Comparison of ENCODE assay signal across 21 cellular contexts in genomic region chr22:42440728-42441127, GRCh38. TPM values are rescaled to one million over a fixed set of nuclear protein-coding genes. Genes with fewer than 3 reads are reported as not detected.
DNase-seq lines count a peak whose midpoint lies in the region; ATAC-seq and TF ChIP-seq lines count a peak whose summit lies in the region.
"Had no signal": no experiment of that assay in that cellular context is flagged by ENCODE, and none has a peak within 500 bp of the region (broad histone marks: within the 10 kb centered on the region; RNA-seq: fewer than 3 reads in every experiment).

No MANE protein-coding gene starts in this region.

- H3K4me3 ChIP-seq in GM06990 (replicated peaks; ENCODE audit: low read depth, low read length): peak overlapping the region; percentile 57
- no peak overlapping the region for H3K4me3 ChIP-seq in H7 (ENCODE audit: insufficient read depth, low read depth, low read length)
- peak overlapping the region in 1 of 8 donors; percentile 55 for H3K4me3 ChIP-seq in spleen
- H3K4me3 ChIP-seq: SJCRH30 had no signal

- H3K9me3 ChIP-seq in spleen: no peaks in the 10 kb centered on the region
- H3K9me3 ChIP-seq: SJCRH30 had no signal

- 76 to 82% (median 80%) methylated on average over 15 of the region's 15 CpGs for WGBS in spleen, 5 donors

- H3K4me1 Mint-ChIP-seq in activated T-helper 1 cell treated with anti-CD3 and anti-CD28 coated beads, Interleukin-12 subunit alpha, Interleukin-12 subunit beta, Interleukin-2, Interleukin-4 antibody, amounts not matched to agents 30 ng/mL and 10 ng/mL and 1 ng/mL, durations not matched to agents 14 hours and 24 hours and 36 hours (ENCODE audit: low read depth): peaks cover 44% of the 10 kb centered on the region
- H3K4me1 Mint-ChIP-seq in natural killer cell: peaks cover 14 to 27% of the 10 kb centered on the region in 2 donors

- DNase-seq in GM06990 (ENCODE audit: extremely low read depth, insufficient read length): no peak
- peak; percentile 72 for DNase-seq in H7
- DNase-seq in activated T-helper 1 cell treated with anti-CD3 and anti-CD28 coated beads, Interleukin-12 subunit alpha, Interleukin-12 subunit beta, Interleukin-2, Interleukin-4 antibody, amounts not matched to agents 30 ng/mL and 10 ng/mL and 1 ng/mL, durations not matched to agents 14 hours and 24 hours and 36 hours (ENCODE audit: low spot score): no peak
- no peak for DNase-seq in spleen
- DNase-seq in activated T-cell treated with anti-CD3 and anti-CD28 coated beads, Interleukin-2, amount 50 U/mL, for 48 hours: no peak
- no peak for DNase-seq in SW 1271 (lab: John Stamatoyannopoulos, UW)
- DNase-seq in natural killer cell: no peak
- DNase-seq: ACHN, COR-L47, DMS153, GF-D8, HCEC 1CT, NCI-H1105 treated with DMSO at 0.1 percent for 48 hours, NCI-H1694 treated with DMSO at 0.1 percent for 48 hours, NCI-H2107, NCI-H2227 treated with DMSO at 0.1 percent for 48 hours, NCI-H510A treated with DMSO at 0.1 percent for 48 hours, NCI-H774, SJCRH30 had no signal

- intact Hi-C loops in activated T-helper 1 cell treated with anti-CD3 and anti-CD28 coated beads, Interleukin-12 subunit alpha, Interleukin-12 subunit beta, Interleukin-2, Interleukin-4 antibody, amounts not matched to agents 30 ng/mL and 10 ng/mL and 1 ng/mL, durations not matched to agents 14 hours and 24 hours and 36 hours (cut with micrococcal nuclease): no loop called here
- intact Hi-C loops in spleen (cut with DNase I; ENCODE audit: low total_unique reads) (no loop called here), natural killer cell (cut with micrococcal nuclease) (no loop called here)

- TF ChIP-seq POLR2A in spleen (IDR thresholded peaks at IDR 0.05): no peak

- H3K27ac ChIP-seq in spleen: peak overlapping the region in 5 of 8 donors; percentile 78 to 97 (median 84)
- H3K27ac ChIP-seq: SJCRH30 had no signal

- no peak for TF ChIP-seq CTCF in GM06990 (IDR thresholded peaks at IDR 0.05; ENCODE audit: insufficient read depth, low read length, poor library complexity, severe bottlenecking)
- no peak for TF ChIP-seq CTCF in spleen (IDR thresholded peaks at IDR 0.05 in 8 of 11, conservative IDR thresholded peaks at IDR 0.05 in 3 of 11)
- no peak for TF ChIP-seq CTCF in natural killer cell (IDR thresholded peaks at IDR 0.05)

- peaks cover 33 to 91% (median 68%) of the 10 kb centered on the region in 6 donors for H3K4me1 ChIP-seq in spleen

- H3K27me3 Mint-ChIP-seq in activated T-helper 1 cell treated with anti-CD3 and anti-CD28 coated beads, Interleukin-12 subunit alpha, Interleukin-12 subunit beta, Interleukin-2, Interleukin-4 antibody, amounts not matched to agents 30 ng/mL and 10 ng/mL and 1 ng/mL, durations not matched to agents 14 hours and 24 hours and 36 hours (ENCODE audit: insufficient read depth): no peaks in the 10 kb centered on the region
- peaks cover 0 to 12% of the 10 kb centered on the region in 2 donors for H3K27me3 Mint-ChIP-seq in natural killer cell (ENCODE audit: low read depth in 2 of 2)

- H3K36me3 Mint-ChIP-seq in activated T-helper 1 cell treated with anti-CD3 and anti-CD28 coated beads, Interleukin-12 subunit alpha, Interleukin-12 subunit beta, Interleukin-2, Interleukin-4 antibody, amounts not matched to agents 30 ng/mL and 10 ng/mL and 1 ng/mL, durations not matched to agents 14 hours and 24 hours and 36 hours (ENCODE audit: low read depth): no peaks in the 10 kb centered on the region
- no peaks in the 10 kb centered on the region for H3K36me3 Mint-ChIP-seq in natural killer cell

- peaks cover 1% of the 10 kb centered on the region for H3K36me3 ChIP-seq in GM06990 (ENCODE audit: control insufficient read depth, insufficient read depth, low read length)
- no peaks in the 10 kb centered on the region for H3K36me3 ChIP-seq in H7 (replicated peaks; ENCODE audit: control insufficient read depth, insufficient read depth, low read length)
- no peaks in the 10 kb centered on the region for H3K36me3 ChIP-seq in spleen
- H3K36me3 ChIP-seq: SJCRH30 had no signal

- H3K27me3 ChIP-seq in GM06990 (replicated peaks; ENCODE audit: control insufficient read depth, insufficient read depth, low read length) (no peaks in the 10 kb centered on the region), H7 (ENCODE audit: control insufficient read depth, insufficient read depth, low read length) (peaks cover 3% of the 10 kb centered on the region), spleen (replicated peaks in 1 of 7) (peaks cover 0 to 39% (median 0%) of the 10 kb centered on the region in 7 donors)

- peak overlapping the region; percentile 66 for H3K27ac Mint-ChIP-seq in activated T-helper 1 cell treated with anti-CD3 and anti-CD28 coated beads, Interleukin-12 subunit alpha, Interleukin-12 subunit beta, Interleukin-2, Interleukin-4 antibody, amounts not matched to agents 30 ng/mL and 10 ng/mL and 1 ng/mL, durations not matched to agents 14 hours and 24 hours and 36 hours
- no peak overlapping the region for H3K27ac Mint-ChIP-seq in natural killer cell

- no peak overlapping the region for H3K4me3 Mint-ChIP-seq in activated T-helper 1 cell treated with anti-CD3 and anti-CD28 coated beads, Interleukin-12 subunit alpha, Interleukin-12 subunit beta, Interleukin-2, Interleukin-4 antibody, amounts not matched to agents 30 ng/mL and 10 ng/mL and 1 ng/mL, durations not matched to agents 14 hours and 24 hours and 36 hours
- no peak overlapping the region for H3K4me3 Mint-ChIP-seq in natural killer cell

- ATAC-seq in natural killer cell: no peak

- no peaks in the 10 kb centered on the region for H3K9me3 Mint-ChIP-seq in activated T-helper 1 cell treated with anti-CD3 and anti-CD28 coated beads, Interleukin-12 subunit alpha, Interleukin-12 subunit beta, Interleukin-2, Interleukin-4 antibody, amounts not matched to agents 30 ng/mL and 10 ng/mL and 1 ng/mL, durations not matched to agents 14 hours and 24 hours and 36 hours
- no peaks in the 10 kb centered on the region for H3K9me3 Mint-ChIP-seq in natural killer cell
- H3K9me3 Mint-ChIP-seq: T-helper 2 cell treated with Interferon-gamma antibody and Interleukin-4, amounts not matched to agents 5 μg/mL and 100 μg/mL, for 36 hours had no signal

RNA-seq across cellular contexts. Expression of gene NFAM1, which starts 8.5 kb away (rescaled TPM):
- total RNA-seq in H7 (2014; rRNA removed; shearing (Covaris generic)): 0.48 and 0.69 TPM in 2 replicates
- total RNA-seq in activated T-helper 1 cell treated with anti-CD3 and anti-CD28 coated beads, Interleukin-12 subunit alpha, Interleukin-12 subunit beta, Interleukin-2, Interleukin-4 antibody, amounts not matched to agents 30 ng/mL and 10 ng/mL and 1 ng/mL, durations not matched to agents 14 hours and 24 hours and 36 hours: 0.12 and 0.88 TPM in 2 replicates
- total RNA-seq in spleen: 10 to 100 TPM; 18.7 to 56.6 (median 39.0) TPM
- polyA plus RNA-seq in spleen: 10 to 100 TPM in 1 of 3 donors, 1 to 10 TPM in 2; 2.0 to 10.6 (median 3.0) TPM
- total RNA-seq in natural killer cell: 1 to 10 TPM; 2.4 to 7.8 (median 3.6) TPM
- total RNA-seq: LHCN-M2 had no signal
